In the genomic region with DNA sequence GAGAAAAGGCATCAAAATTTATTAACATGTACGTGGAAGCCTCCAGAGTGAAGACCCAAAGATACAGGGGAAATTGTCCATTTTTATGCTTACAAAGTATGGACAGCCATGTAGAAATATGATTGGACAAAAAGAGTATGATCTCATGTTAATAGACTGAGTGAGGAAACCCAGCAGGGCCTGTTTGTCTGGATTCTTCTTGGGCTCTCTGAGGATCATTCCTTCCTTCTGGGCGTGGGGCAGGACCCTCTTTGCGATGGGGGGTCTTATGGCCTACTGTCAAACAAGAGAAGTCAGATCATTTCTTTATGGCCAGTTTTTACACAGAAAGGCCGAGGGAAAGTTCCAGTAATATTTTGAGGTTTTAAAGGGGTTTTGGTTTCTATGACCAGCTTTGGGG, we compare ENCODE assay signal across 1 cellular context.
TF ChIP-seq lines count a peak whose summit lies in the region.

No MANE protein-coding gene starts in this region.

TF ChIP-seq in GM23338, 12 proteins besides CTCF, POLR2A, EP300 and RAD21 (continued from another document):
- TF ChIP-seq, protein P1, sequence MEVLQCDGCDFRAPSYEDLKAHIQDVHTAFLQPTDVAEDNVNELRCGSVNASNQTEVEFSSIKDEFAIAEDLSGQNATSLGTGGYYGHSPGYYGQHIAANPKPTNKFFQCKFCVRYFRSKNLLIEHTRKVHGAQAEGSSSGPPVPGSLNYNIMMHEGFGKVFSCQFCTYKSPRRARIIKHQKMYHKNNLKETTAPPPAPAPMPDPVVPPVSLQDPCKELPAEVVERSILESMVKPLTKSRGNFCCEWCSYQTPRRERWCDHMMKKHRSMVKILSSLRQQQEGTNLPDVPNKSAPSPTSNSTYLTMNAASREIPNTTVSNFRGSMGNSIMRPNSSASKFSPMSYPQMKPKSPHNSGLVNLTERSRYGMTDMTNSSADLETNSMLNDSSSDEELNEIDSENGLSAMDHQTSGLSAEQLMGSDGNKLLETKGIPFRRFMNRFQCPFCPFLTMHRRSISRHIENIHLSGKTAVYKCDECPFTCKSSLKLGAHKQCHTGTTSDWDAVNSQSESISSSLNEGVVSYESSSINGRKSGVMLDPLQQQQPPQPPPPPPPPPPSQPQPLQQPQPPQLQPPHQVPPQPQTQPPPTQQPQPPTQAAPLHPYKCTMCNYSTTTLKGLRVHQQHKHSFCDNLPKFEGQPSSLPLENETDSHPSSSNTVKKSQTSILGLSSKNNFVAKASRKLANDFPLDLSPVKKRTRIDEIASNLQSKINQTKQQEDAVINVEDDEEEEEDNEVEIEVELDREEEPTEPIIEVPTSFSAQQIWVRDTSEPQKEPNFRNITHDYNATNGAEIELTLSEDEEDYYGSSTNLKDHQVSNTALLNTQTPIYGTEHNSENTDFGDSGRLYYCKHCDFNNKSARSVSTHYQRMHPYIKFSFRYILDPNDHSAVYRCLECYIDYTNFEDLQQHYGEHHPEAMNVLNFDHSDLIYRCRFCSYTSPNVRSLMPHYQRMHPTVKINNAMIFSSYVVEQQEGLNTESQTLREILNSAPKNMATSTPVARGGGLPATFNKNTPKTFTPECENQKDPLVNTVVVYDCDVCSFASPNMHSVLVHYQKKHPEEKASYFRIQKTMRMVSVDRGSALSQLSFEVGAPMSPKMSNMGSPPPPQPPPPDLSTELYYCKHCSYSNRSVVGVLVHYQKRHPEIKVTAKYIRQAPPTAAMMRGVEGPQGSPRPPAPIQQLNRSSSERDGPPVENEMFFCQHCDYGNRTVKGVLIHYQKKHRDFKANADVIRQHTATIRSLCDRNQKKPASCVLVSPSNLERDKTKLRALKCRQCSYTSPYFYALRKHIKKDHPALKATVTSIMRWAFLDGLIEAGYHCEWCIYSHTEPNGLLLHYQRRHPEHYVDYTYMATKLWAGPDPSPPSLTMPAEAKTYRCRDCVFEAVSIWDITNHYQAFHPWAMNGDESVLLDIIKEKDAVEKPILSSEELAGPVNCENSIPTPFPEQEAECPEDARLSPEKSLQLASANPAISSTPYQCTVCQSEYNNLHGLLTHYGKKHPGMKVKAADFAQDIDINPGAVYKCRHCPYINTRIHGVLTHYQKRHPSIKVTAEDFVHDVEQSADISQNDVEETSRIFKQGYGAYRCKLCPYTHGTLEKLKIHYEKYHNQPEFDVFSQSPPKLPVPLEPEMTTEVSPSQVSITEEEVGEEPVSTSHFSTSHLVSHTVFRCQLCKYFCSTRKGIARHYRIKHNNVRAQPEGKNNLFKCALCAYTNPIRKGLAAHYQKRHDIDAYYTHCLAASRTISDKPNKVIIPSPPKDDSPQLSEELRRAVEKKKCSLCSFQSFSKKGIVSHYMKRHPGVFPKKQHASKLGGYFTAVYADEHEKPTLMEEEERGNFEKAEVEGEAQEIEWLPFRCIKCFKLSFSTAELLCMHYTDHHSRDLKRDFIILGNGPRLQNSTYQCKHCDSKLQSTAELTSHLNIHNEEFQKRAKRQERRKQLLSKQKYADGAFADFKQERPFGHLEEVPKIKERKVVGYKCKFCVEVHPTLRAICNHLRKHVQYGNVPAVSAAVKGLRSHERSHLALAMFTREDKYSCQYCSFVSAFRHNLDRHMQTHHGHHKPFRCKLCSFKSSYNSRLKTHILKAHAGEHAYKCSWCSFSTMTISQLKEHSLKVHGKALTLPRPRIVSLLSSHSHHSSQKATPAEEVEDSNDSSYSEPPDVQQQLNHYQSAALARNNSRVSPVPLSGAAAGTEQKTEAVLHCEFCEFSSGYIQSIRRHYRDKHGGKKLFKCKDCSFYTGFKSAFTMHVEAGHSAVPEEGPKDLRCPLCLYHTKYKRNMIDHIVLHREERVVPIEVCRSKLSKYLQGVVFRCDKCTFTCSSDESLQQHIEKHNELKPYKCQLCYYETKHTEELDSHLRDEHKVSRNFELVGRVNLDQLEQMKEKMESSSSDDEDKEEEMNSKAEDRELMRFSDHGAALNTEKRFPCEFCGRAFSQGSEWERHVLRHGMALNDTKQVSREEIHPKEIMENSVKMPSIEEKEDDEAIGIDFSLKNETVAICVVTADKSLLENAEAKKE (CRISPR knock-in tag; IDR thresholded peaks at IDR 0.05) = no peak
- TF ChIP-seq, protein P2, sequence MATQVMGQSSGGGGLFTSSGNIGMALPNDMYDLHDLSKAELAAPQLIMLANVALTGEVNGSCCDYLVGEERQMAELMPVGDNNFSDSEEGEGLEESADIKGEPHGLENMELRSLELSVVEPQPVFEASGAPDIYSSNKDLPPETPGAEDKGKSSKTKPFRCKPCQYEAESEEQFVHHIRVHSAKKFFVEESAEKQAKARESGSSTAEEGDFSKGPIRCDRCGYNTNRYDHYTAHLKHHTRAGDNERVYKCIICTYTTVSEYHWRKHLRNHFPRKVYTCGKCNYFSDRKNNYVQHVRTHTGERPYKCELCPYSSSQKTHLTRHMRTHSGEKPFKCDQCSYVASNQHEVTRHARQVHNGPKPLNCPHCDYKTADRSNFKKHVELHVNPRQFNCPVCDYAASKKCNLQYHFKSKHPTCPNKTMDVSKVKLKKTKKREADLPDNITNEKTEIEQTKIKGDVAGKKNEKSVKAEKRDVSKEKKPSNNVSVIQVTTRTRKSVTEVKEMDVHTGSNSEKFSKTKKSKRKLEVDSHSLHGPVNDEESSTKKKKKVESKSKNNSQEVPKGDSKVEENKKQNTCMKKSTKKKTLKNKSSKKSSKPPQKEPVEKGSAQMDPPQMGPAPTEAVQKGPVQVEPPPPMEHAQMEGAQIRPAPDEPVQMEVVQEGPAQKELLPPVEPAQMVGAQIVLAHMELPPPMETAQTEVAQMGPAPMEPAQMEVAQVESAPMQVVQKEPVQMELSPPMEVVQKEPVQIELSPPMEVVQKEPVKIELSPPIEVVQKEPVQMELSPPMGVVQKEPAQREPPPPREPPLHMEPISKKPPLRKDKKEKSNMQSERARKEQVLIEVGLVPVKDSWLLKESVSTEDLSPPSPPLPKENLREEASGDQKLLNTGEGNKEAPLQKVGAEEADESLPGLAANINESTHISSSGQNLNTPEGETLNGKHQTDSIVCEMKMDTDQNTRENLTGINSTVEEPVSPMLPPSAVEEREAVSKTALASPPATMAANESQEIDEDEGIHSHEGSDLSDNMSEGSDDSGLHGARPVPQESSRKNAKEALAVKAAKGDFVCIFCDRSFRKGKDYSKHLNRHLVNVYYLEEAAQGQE (IDR thresholded peaks at IDR 0.05; ENCODE audit: unreplicated experiment) = no peak
- TF ChIP-seq EZH2 (IDR thresholded peaks at IDR 0.05; ENCODE audit: low read depth, unreplicated experiment) (no peak), STAT1 (IDR thresholded peaks at IDR 0.05; ENCODE audit: unreplicated experiment) (no peak), CREB1 (CRISPR knock-in tag; IDR thresholded peaks at IDR 0.05; ENCODE audit: low read depth) (no peak), ZNF331 (CRISPR knock-in tag; IDR thresholded peaks at IDR 0.05; ENCODE audit: low read depth) (no peak), NANOG (IDR thresholded peaks at IDR 0.05; ENCODE audit: borderline replicate concordance) (no peak), POLR2AphosphoS5 (IDR thresholded peaks at IDR 0.05; ENCODE audit: low read depth) (no peak)
